ENCODE assay signal across 19 cellular contexts in the genomic region with DNA sequence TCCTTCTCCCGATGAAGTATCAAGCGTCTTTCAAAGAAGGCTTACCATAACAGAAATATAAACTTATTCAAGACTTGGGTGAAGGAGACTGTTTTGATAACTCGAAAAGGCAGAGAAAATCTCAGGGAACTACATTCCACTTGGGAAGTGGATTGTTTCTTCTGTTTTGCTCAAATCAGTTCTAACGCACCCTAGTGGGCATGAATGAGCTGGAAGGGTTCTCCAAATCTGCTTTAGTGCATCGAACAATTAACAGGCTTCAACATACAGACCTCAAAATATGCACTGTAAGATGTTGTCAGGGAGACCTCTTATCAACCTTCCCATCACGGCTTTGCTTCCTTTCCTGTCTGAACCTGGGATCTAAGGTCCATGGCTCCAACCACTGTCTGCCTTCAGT.
DNase-seq lines count a peak whose midpoint lies in the region; ATAC-seq and TF ChIP-seq lines count a peak whose summit lies in the region.
"Had no signal": no experiment of that assay in that cellular context is flagged by ENCODE, and none has a peak within 500 bp of the region (broad histone marks: within the 10 kb centered on the region; RNA-seq: fewer than 3 reads in every experiment).

No MANE protein-coding gene starts in this region.

- no peak overlapping the region for H3K18ac ChIP-seq in trophoblast cell (ENCODE audit: low read length)

- H3K9ac ChIP-seq in trophoblast cell (ENCODE audit: low read length) = no peak overlapping the region

- H2BK120ac ChIP-seq in trophoblast cell (ENCODE audit: insufficient read depth, low read length, poor library complexity) = no peak overlapping the region

- no peak for TF ChIP-seq POLR2A in prostate gland (IDR thresholded peaks at IDR 0.05)

- H4K8ac ChIP-seq in trophoblast cell (ENCODE audit: low read depth, low read length) = no peak overlapping the region

- H4K91ac ChIP-seq in trophoblast cell (ENCODE audit: low read depth, low read length) = no peak overlapping the region

- no peak overlapping the region for H2AFZ ChIP-seq in trophoblast cell (ENCODE audit: insufficient read depth, low read length, poor library complexity)

- no CpG with 5 or more reads among the region's 6 CpGs for WGBS in trophoblast cell (ENCODE audit: extremely low coverage, insufficient coverage, insufficient read length)
- 90% methylated on average over 6 of the region's 6 CpGs for WGBS in prostate gland

- no peak overlapping the region for H2BK5ac ChIP-seq in trophoblast cell (ENCODE audit: low read depth, low read length, poor library complexity)

- H3K79me1 ChIP-seq in trophoblast cell (ENCODE audit: low read length) = no peaks in the 10 kb centered on the region

- TF ChIP-seq CTCF in HFF-Myc (IDR thresholded peaks at IDR 0.05; ENCODE audit: low read depth, low read length, missing control alignments) = peak; percentile 13
- peak; percentile 11 for TF ChIP-seq CTCF in epithelial cell of proximal tubule (conservative IDR thresholded peaks at IDR 0.05; ENCODE audit: low read depth, low read length)
- no peak for TF ChIP-seq CTCF in prostate gland (IDR thresholded peaks at IDR 0.05)

- no peak overlapping the region for H3K14ac ChIP-seq in trophoblast cell (ENCODE audit: low read length)

- H2AK5ac ChIP-seq in trophoblast cell (ENCODE audit: low read length) = no peak overlapping the region

- H3K36me3 ChIP-seq in trophoblast cell (ENCODE audit: control insufficient read depth in 1 of 2, insufficient read depth in 2 of 2, low read length in 2 of 2) (no peaks in the 10 kb centered on the region), HAP-1 (replicated peaks) (no peaks in the 10 kb centered on the region), prostate gland (no peaks in the 10 kb centered on the region)
- H3K36me3 ChIP-seq: gastrocnemius medialis, neutrophil, vagina had no signal

- peak overlapping the region; percentile 10 for H3K23ac ChIP-seq in trophoblast cell (ENCODE audit: low read length)

- H3K9me3 ChIP-seq in trophoblast cell (ENCODE audit: insufficient read depth, low read depth, low read length) (no peaks in the 10 kb centered on the region), HAP-1 (no peaks in the 10 kb centered on the region), prostate gland (no peaks in the 10 kb centered on the region)
- H3K9me3 ChIP-seq: gastrocnemius medialis, neutrophil, vagina had no signal

- ATAC-seq in HG03469 (IDR thresholded peaks at IDR 0.05; ENCODE audit: unreplicated experiment) = no peak
- ATAC-seq: activated naive CD4-positive, alpha-beta T cell treated with anti-CD3 and anti-CD28 coated beads, Interleukin-2, amount 50 U/mL, for 72 hours; CD8-positive, alpha-beta T cell; gastrocnemius medialis; stimulated activated naive B cell treated with anti-CD40 and anti-IgM and Interleukin-4, amounts not matched to agents 10 μg/mL and 1 μg/mL and 100 μg/mL, for 72 hours had no signal

- no peak overlapping the region for H4K12ac ChIP-seq in trophoblast cell (ENCODE audit: low read depth, low read length)

- no peak overlapping the region for H3K4me2 ChIP-seq in trophoblast cell (ENCODE audit: low read length)

- in situ Hi-C loops in HAP-1 (cut with MboI; ENCODE audit: low sequenced_read_pairs) = no loop called here

- DNase-seq in HFF-Myc (ENCODE audit: extremely low read depth, low read depth) (no peak), RPMI8226 (peak; percentile 16), epithelial cell of proximal tubule (ENCODE audit: low read depth) (no peak), trophoblast cell (no peak), HAP-1 (ENCODE audit: low spot score in 2 of 2) (no peak), prostate gland (ENCODE audit: low spot score) (no peak)
- DNase-seq: activated CD4-positive, alpha-beta T cell treated with anti-CD3 and anti-CD28 coated beads for 48 hours; CD8-positive, alpha-beta T cell; gastrocnemius medialis; hippocampal formation; NCI-H146; NCI-H2171 treated with DMSO at 0.1 percent for 48 hours; SIG-M5; stimulated activated CD4-positive, alpha-beta T cell treated with anti-CD3 and anti-CD28 coated beads, Interleukin-2, amount 100 ng/mL, for 48 hours; stimulated activated naive B cell treated with anti-CD40 and anti-IgM and Interleukin-4, amounts not matched to agents 10 μg/mL and 1 μg/mL and 100 μg/mL, for 72 hours had no signal

- no peak overlapping the region for H2BK12ac ChIP-seq in trophoblast cell (ENCODE audit: low read length)

- H3K27me3 ChIP-seq in trophoblast cell (ENCODE audit: insufficient read depth, low read length) (no peaks in the 10 kb centered on the region), HAP-1 (ENCODE audit: low read depth) (no peaks in the 10 kb centered on the region), prostate gland (replicated peaks; ENCODE audit: insufficient read depth) (no peaks in the 10 kb centered on the region)
- H3K27me3 ChIP-seq: gastrocnemius medialis, neutrophil, vagina had no signal

- H3K4me1 ChIP-seq in trophoblast cell (ENCODE audit: control insufficient read depth in 1 of 2, insufficient read depth in 2 of 2, low read length in 2 of 2) (no peaks in the 10 kb centered on the region), HAP-1 (no peaks in the 10 kb centered on the region), prostate gland (replicated peaks) (peaks cover 3% of the 10 kb centered on the region)
- H3K4me1 ChIP-seq: gastrocnemius medialis, vagina had no signal

- intact Hi-C loops in prostate gland (cut with DNase I) = no loop called here

- H3K4me3 ChIP-seq in HFF-Myc (replicated peaks; ENCODE audit: low read depth, low read length) (no peak overlapping the region), epithelial cell of proximal tubule (ENCODE audit: low read depth, low read length) (no peak overlapping the region), trophoblast cell (ENCODE audit: low read depth, low read length) (no peak overlapping the region), HAP-1 (no peak overlapping the region), prostate gland (no peak overlapping the region)
- H3K4me3 ChIP-seq: gastrocnemius medialis, vagina had no signal

- H3K79me2 ChIP-seq in trophoblast cell (ENCODE audit: control insufficient read depth, insufficient read depth, low read length, poor library complexity) = no peaks in the 10 kb centered on the region

- no peak overlapping the region for H3K27ac ChIP-seq in trophoblast cell (ENCODE audit: low read depth, low read length)
- no peak overlapping the region for H3K27ac ChIP-seq in prostate gland
- H3K27ac ChIP-seq: gastrocnemius medialis, neutrophil, vagina had no signal

- H3K4ac ChIP-seq in trophoblast cell (ENCODE audit: low read depth, low read length) = no peak overlapping the region

Comparison
In these comparisons a context has a peak if more than half of its experiments do, and no peak if none do; other contexts are left out.
1. CTCF ChIP-seq: peak in HFF-Myc (single experiment) and epithelial cell of proximal tubule (single experiment); none in prostate gland (0 of 4).